ENCODE assay signal across 8 cellular contexts in genomic region chr3:194686816-194687637, GRCh38. TPM values are rescaled to one million over a fixed set of nuclear protein-coding genes. Genes with fewer than 3 reads are reported as not detected.
DNase-seq lines count a peak whose midpoint lies in the region; ATAC-seq and TF ChIP-seq lines count a peak whose summit lies in the region.

No MANE protein-coding gene starts in this region.

- H3K4me3 ChIP-seq in dorsolateral prefrontal cortex: peak overlapping the region; percentile 49 to 85 (median 71)
- H3K4me3 ChIP-seq in lower leg skin (ENCODE audit: low read depth, poor library complexity, severe bottlenecking): peak overlapping the region; percentile 33

- intact Hi-C loops in dorsolateral prefrontal cortex (cut with DNase I) (loop anchor here (1.0 to 10.0 kb wide), 6 partner anchors 50 to 835 kb away; no protein-coding TSS in a partner anchor), lower leg skin (cut with DNase I; ENCODE audit: low total_unique reads) (loop anchor here (5.0 kb wide), 1 partner anchor 575 kb away; no protein-coding TSS in a partner anchor)

- TF ChIP-seq CTCF in GM20000 (IDR thresholded peaks at IDR 0.05; ENCODE audit: extremely low read depth, missing control alignments) (no peak), dorsolateral prefrontal cortex (IDR thresholded peaks at IDR 0.05 in 54 of 56, conservative IDR thresholded peaks at IDR 0.05 in 2 of 56; ENCODE audit: low read depth in 1 of 56, partially characterized antibody in 56 of 56) (no peak), lower leg skin (IDR thresholded peaks at IDR 0.05) (no peak)

- H3K27me3 ChIP-seq in dorsolateral prefrontal cortex: peaks cover 0 to 6% (median 0%) of the 10 kb centered on the region in 45 donors

- peak overlapping the region in 46 of 59 donors; percentile 9 to 86 (median 70) for H3K27ac ChIP-seq in dorsolateral prefrontal cortex

- no peak for ATAC-seq in stimulated activated naive CD8-positive, alpha-beta T cell treated with anti-CD3 and anti-CD28 coated beads, Interleukin-15, Interleukin-2, amounts not matched to agents 100 U/mL and 50 U/mL, for 24 hours

- H3K27me3 Mint-ChIP-seq in T-helper 2 cell treated with Interferon-gamma antibody and Interleukin-4, amounts not matched to agents 5 μg/mL and 100 μg/mL, for 36 hours (ENCODE audit: low read depth): peaks cover 61% of the 10 kb centered on the region

- H3K4me3 Mint-ChIP-seq in T-helper 2 cell treated with Interferon-gamma antibody and Interleukin-4, amounts not matched to agents 5 μg/mL and 100 μg/mL, for 36 hours: peak overlapping the region; percentile 89

- no peaks in the 10 kb centered on the region for H3K36me3 Mint-ChIP-seq in T-helper 2 cell treated with Interferon-gamma antibody and Interleukin-4, amounts not matched to agents 5 μg/mL and 100 μg/mL, for 36 hours (ENCODE audit: low read depth)

- peaks cover 49% of the 10 kb centered on the region for H3K4me1 Mint-ChIP-seq in T-helper 2 cell treated with Interferon-gamma antibody and Interleukin-4, amounts not matched to agents 5 μg/mL and 100 μg/mL, for 36 hours (ENCODE audit: low read depth)

- no peaks in the 10 kb centered on the region for H3K9me3 Mint-ChIP-seq in T-helper 2 cell treated with Interferon-gamma antibody and Interleukin-4, amounts not matched to agents 5 μg/mL and 100 μg/mL, for 36 hours

- H3K27ac Mint-ChIP-seq in T-helper 2 cell treated with Interferon-gamma antibody and Interleukin-4, amounts not matched to agents 5 μg/mL and 100 μg/mL, for 36 hours: no peak overlapping the region

- 2 to 3% methylated on average over 54 to 66 of the region's 86 CpGs for WGBS in lower leg skin, 2 donors

- no peak for TF ChIP-seq POLR2A in lower leg skin (IDR thresholded peaks at IDR 0.05)

- DNase-seq in Ammon's horn (ENCODE audit: low spot score) (peak; percentile 43), GM20000 (ENCODE audit: low spot score) (peak; percentile 48), dorsolateral prefrontal cortex (peak in 5 of 10 donors; percentile 27 to 53 (median 40)), lower leg skin (ENCODE audit: low spot score in 2 of 2) (peak in 1 of 2 donors; percentile 90), SKM-1 (lab: John Stamatoyannopoulos, UW; ENCODE audit: unreplicated experiment) (no peak), NCI-H1048 (lab: John Stamatoyannopoulos, UW) (no peak)
- DNase-seq in T-helper 2 cell treated with Interferon-gamma antibody and Interleukin-4, amounts not matched to agents 5 μg/mL and 100 μg/mL, for 36 hours (ENCODE audit: low spot score): peak; percentile 21
- DNase-seq in stimulated activated naive CD8-positive, alpha-beta T cell treated with anti-CD3 and anti-CD28 coated beads, Interleukin-15, Interleukin-2, amounts not matched to agents 100 U/mL and 50 U/mL, for 24 hours: peak; percentile 37

RNA-seq across cellular contexts. Expression of gene FAM43A, which starts 1.3 kb away (rescaled TPM):
- total RNA-seq in dorsolateral prefrontal cortex: 10 to 100 TPM in 29 of 120 experiments, 1 to 10 TPM in 91; 3.4 to 14.5 (median 8.3) TPM
- total RNA-seq in lower leg skin: 100 to 1,000 TPM in 1 of 4 donors, 10 to 100 TPM in 3; 56.0 to 104 (median 77.1) TPM

RNA-seq across cellular contexts. Expression of gene LSG1, which starts 15.0 kb away (rescaled TPM):
- 10 to 100 TPM; 19.3 to 41.3 (median 27.1) TPM for total RNA-seq in dorsolateral prefrontal cortex
- 10 to 100 TPM; 31.7 to 45.9 (median 38.9) TPM for total RNA-seq in lower leg skin

RNA-seq across cellular contexts. Expression of gene TMEM44, which starts 53.8 kb away (rescaled TPM):
- 10 to 100 TPM in 119 of 120 experiments, 1 to 10 TPM in 1; 6.1 to 36.9 (median 20.8) TPM for total RNA-seq in dorsolateral prefrontal cortex
- total RNA-seq in lower leg skin: 1 to 10 TPM; 1.2 to 8.5 (median 4.6) TPM

Comparison
In these comparisons a context has a peak if more than half of its experiments do, and no peak if none do; other contexts are left out.
1. DNase-seq: peak in Ammon's horn (single experiment), GM20000 (single experiment), T-helper 2 cell treated with Interferon-gamma antibody and Interleukin-4, amounts not matched to agents 5 μg/mL and 100 μg/mL, for 36 hours (single experiment) and stimulated activated naive CD8-positive, alpha-beta T cell treated with anti-CD3 and anti-CD28 coated beads, Interleukin-15, Interleukin-2, amounts not matched to agents 100 U/mL and 50 U/mL, for 24 hours (single experiment); none in SKM-1 (single experiment) and NCI-H1048 (single experiment).